18 cellular contexts compared by ENCODE assay signal in the genomic region with DNA sequence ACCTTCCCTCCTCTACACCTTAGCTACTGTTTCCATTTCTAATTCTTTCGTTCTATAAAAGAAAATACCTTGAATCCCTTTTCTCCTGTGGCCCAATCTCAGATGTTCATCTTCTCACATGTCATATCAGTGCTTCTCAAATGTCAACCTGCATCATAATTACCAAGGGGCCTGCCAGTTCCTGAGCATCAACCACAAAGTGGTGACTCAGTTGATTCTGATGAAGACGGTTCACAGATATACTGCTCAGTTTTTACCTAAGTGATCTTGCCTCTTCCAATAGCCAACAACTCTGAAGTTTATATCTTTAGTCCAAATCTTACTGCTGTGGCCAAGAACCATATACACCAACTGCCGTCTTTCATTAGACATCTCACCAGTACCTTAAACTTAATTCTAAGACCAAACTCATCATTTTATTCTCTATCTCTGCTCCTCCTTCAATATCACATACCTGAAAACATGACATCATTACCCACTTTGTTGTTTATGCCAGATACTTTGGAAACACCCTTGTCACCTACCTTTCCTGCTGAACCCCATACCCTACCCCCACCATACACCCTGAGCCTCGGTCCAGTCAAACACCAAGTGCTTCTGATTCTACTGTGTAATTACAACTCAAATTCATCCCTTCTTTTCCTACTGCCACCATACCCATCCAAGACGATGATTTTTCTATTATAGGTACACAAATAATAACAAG.
DNase-seq lines count a peak whose midpoint lies in the region; ATAC-seq, FAIRE-seq and TF ChIP-seq lines count a peak whose summit lies in the region.
"Had no signal": no experiment of that assay in that cellular context is flagged by ENCODE, and none has a peak within 500 bp of the region (broad histone marks: within the 10 kb centered on the region; RNA-seq: fewer than 3 reads in every experiment).

No MANE protein-coding gene starts in this region.

- peaks cover 0 to 35% of the 10 kb centered on the region in 2 experiments; a peak in 2 of 4 replicates for H3K4me1 ChIP-seq in SK-N-SH (ENCODE audit: control insufficient read depth in 1 of 2, insufficient read depth in 2 of 2, low read depth in 1 of 2, low read length in 1 of 2)
- H3K4me1 ChIP-seq: heart right ventricle, left lung, Peyer's patch, upper lobe of right lung had no signal

- CTCF ChIA-PET in SK-N-SH (lab: Yijun Ruan, JAX): interaction anchor here (0.9 to 7.0 kb wide), 12 partner anchors 9 to 49 kb away, joined by 3 to 114 read pairs (median 10); no protein-coding TSS in a partner anchor

- POLR2A ChIA-PET in SK-N-SH (lab: Yijun Ruan, JAX): interaction anchor here (1.4 to 1.9 kb wide), 2 partner anchors 14 to 15 kb away, joined by 10 to 13 read pairs; no protein-coding TSS in a partner anchor

- TF ChIP-seq CTCF in SK-N-SH (IDR thresholded peaks at IDR 0.05): no peak

- no peak for TF ChIP-seq RAD21 in SK-N-SH (IDR thresholded peaks at IDR 0.05; ENCODE audit: low read length)

- H3K27ac ChIP-seq in SK-N-SH (ENCODE audit: low read depth in 2 of 2, low read length in 1 of 2): peak overlapping the region in 1 of 2 experiments; percentile 96; a peak in 2 of 4 replicates
- H3K27ac ChIP-seq: heart right ventricle, left lung, Peyer's patch, upper lobe of right lung had no signal

- TF ChIP-seq EP300 in SK-N-SH (IDR thresholded peaks at IDR 0.05; ENCODE audit: borderline replicate concordance in 1 of 2, low read depth in 1 of 2, low read length in 1 of 2): no peak

- no peak overlapping the region for H3K4me2 ChIP-seq in SK-N-SH

- H3K4me3 Mint-ChIP-seq in activated T-cell treated with anti-CD3 and anti-CD28 coated beads, Interleukin-2, amount 50 U/mL, for 4 hours: peak overlapping the region; percentile 19
- H3K4me3 Mint-ChIP-seq: central memory CD8-positive, alpha-beta T cell had no signal

- no peaks in the 10 kb centered on the region for H3K9me3 Mint-ChIP-seq in activated T-cell treated with anti-CD3 and anti-CD28 coated beads, Interleukin-2, amount 50 U/mL, for 4 hours
- H3K9me3 Mint-ChIP-seq: central memory CD8-positive, alpha-beta T cell had no signal

- H3K9ac ChIP-seq in SK-N-SH: no peak overlapping the region

- FAIRE-seq in GM18507 (lab: Jason Lieb, UNC): peak; percentile 53
- FAIRE-seq: endothelial cell of umbilical vein had no signal

- H3K79me2 ChIP-seq in SK-N-SH (ENCODE audit: insufficient read depth): no peaks in the 10 kb centered on the region

- no peaks in the 10 kb centered on the region for H3K9me3 ChIP-seq in SK-N-SH
- H3K9me3 ChIP-seq: left lung, Peyer's patch, upper lobe of right lung had no signal

- no peak overlapping the region for H2AFZ ChIP-seq in SK-N-SH (ENCODE audit: low read depth)

- H3K36me3 Mint-ChIP-seq in activated T-cell treated with anti-CD3 and anti-CD28 coated beads, Interleukin-2, amount 50 U/mL, for 4 hours (ENCODE audit: insufficient read depth): peaks cover 29% of the 10 kb centered on the region

- DNase-seq in SK-N-SH (peak; percentile 22), GM18507 (ENCODE audit: extremely low spot score, insufficient read length, low read depth) (no peak), glomerular visceral epithelial cell (ENCODE audit: extremely low spot score) (peak; percentile 9), nucleus accumbens (lab: John Stamatoyannopoulos, UW) (no peak)
- DNase-seq in activated T-cell treated with anti-CD3 and anti-CD28 coated beads, Interleukin-2, amount 50 U/mL, for 4 hours: no peak
- DNase-seq: 8988T; heart right ventricle; left lung; naive thymus-derived CD8-positive, alpha-beta T cell; NCI-H1436; NCI-H524; Peyer's patch; upper lobe of right lung had no signal

- H3K4me1 Mint-ChIP-seq in activated T-cell treated with anti-CD3 and anti-CD28 coated beads, Interleukin-2, amount 50 U/mL, for 4 hours (ENCODE audit: low read depth): peaks cover 38% of the 10 kb centered on the region

- 79% methylated on average over 5 of the region's 5 CpGs for WGBS in SK-N-SH (ENCODE audit: low lambda C conversion rate)

- no peak overlapping the region for H3K4me3 ChIP-seq in SK-N-SH (ENCODE audit: low read depth in 2 of 2, low read length in 1 of 2)
- H3K4me3 ChIP-seq: heart right ventricle, left lung, Peyer's patch, upper lobe of right lung had no signal

- peaks cover 3% of the 10 kb centered on the region for H3F3A ChIP-seq in SK-N-SH (replicated peaks; ENCODE audit: insufficient read depth)

- H3K36me3 ChIP-seq in SK-N-SH (replicated peaks in 1 of 2; ENCODE audit: control insufficient read depth in 1 of 2, insufficient read depth in 2 of 2, low read length in 1 of 2): no peaks in the 10 kb centered on the region
- H3K36me3 ChIP-seq: Peyer's patch, upper lobe of right lung had no signal

- no peaks in the 10 kb centered on the region for H3K27me3 ChIP-seq in SK-N-SH (ENCODE audit: insufficient read depth)
- H3K27me3 ChIP-seq: heart right ventricle, left lung, Peyer's patch, upper lobe of right lung had no signal

- H3K27me3 Mint-ChIP-seq in activated T-cell treated with anti-CD3 and anti-CD28 coated beads, Interleukin-2, amount 50 U/mL, for 4 hours (ENCODE audit: low read depth): no peaks in the 10 kb centered on the region
- H3K27me3 Mint-ChIP-seq: central memory CD8-positive, alpha-beta T cell; naive thymus-derived CD8-positive, alpha-beta T cell had no signal

- H3K9me2 ChIP-seq in SK-N-SH: no peaks in the 10 kb centered on the region

- ATAC-seq in SK-N-SH treated with all-trans-retinoic acid at 6 μM for 48 hours (no peak; the same call in 2 of the 3 replicates), HG02938 (IDR thresholded peaks at IDR 0.05; ENCODE audit: unreplicated experiment) (no peak), HG02610 (IDR thresholded peaks at IDR 0.05; ENCODE audit: unreplicated experiment) (no peak)
- ATAC-seq in activated T-cell treated with anti-CD3 and anti-CD28 coated beads, Interleukin-2, amount 50 U/mL, for 4 hours: peak; percentile 94
- ATAC-seq: heart right ventricle; left lung; naive thymus-derived CD8-positive, alpha-beta T cell; upper lobe of right lung had no signal

- no peaks in the 10 kb centered on the region for H4K20me1 ChIP-seq in SK-N-SH (ENCODE audit: insufficient read depth)

TF ChIP-seq in SK-N-SH, 30 proteins besides CTCF, POLR2A, EP300 and RAD21:
- TF ChIP-seq CHD2 (IDR thresholded peaks at IDR 0.05; ENCODE audit: low read length, partially characterized antibody) (no peak), SIN3A (IDR thresholded peaks at IDR 0.05; ENCODE audit: borderline replicate concordance, low read depth, low read length) (no peak)
- TF ChIP-seq, protein P1, sequence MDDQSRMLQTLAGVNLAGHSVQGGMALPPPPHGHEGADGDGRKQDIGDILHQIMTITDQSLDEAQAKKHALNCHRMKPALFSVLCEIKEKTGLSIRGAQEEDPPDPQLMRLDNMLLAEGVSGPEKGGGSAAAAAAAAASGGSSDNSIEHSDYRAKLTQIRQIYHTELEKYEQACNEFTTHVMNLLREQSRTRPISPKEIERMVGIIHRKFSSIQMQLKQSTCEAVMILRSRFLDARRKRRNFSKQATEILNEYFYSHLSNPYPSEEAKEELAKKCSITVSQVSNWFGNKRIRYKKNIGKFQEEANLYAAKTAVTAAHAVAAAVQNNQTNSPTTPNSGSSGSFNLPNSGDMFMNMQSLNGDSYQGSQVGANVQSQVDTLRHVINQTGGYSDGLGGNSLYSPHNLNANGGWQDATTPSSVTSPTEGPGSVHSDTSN (IDR thresholded peaks at IDR 0.05): 0 out of 2 replicates have a peak, but pooled peaks have one; percentile 16

TF ChIP-seq in SK-N-SH treated with all-trans-retinoic acid at 6 μM for 48 hours, 23 proteins besides CTCF, POLR2A, EP300 and RAD21:
- no peak for TF ChIP-seq CSDC2 (CRISPR knock-in tag; IDR thresholded peaks at IDR 0.05)
- no peak for TF ChIP-seq GLIS3 (CRISPR knock-in tag; IDR thresholded peaks at IDR 0.05)
- no peak for TF ChIP-seq ARNTL (CRISPR knock-in tag; IDR thresholded peaks at IDR 0.05; ENCODE audit: borderline replicate concordance, low read depth)
- TF ChIP-seq, protein P2, sequence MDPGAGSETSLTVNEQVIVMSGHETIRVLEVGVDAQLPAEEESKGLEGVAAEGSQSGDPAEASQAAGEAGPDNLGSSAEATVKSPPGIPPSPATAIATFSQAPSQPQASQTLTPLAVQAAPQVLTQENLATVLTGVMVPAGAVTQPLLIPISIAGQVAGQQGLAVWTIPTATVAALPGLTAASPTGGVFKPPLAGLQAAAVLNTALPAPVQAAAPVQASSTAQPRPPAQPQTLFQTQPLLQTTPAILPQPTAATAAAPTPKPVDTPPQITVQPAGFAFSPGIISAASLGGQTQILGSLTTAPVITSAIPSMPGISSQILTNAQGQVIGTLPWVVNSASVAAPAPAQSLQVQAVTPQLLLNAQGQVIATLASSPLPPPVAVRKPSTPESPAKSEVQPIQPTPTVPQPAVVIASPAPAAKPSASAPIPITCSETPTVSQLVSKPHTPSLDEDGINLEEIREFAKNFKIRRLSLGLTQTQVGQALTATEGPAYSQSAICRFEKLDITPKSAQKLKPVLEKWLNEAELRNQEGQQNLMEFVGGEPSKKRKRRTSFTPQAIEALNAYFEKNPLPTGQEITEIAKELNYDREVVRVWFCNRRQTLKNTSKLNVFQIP (CRISPR knock-in tag; IDR thresholded peaks at IDR 0.05; ENCODE audit: borderline replicate concordance, low read depth): no peak
- no peak for TF ChIP-seq RARB (CRISPR knock-in tag; IDR thresholded peaks at IDR 0.05)
- TF ChIP-seq OSR1 (CRISPR knock-in tag; IDR thresholded peaks at IDR 0.05): no peak
- no peak for TF ChIP-seq ZNF565 (CRISPR knock-in tag; conservative IDR thresholded peaks at IDR 0.05; ENCODE audit: low read depth)
- TF ChIP-seq BACH2 (CRISPR knock-in tag; IDR thresholded peaks at IDR 0.05; ENCODE audit: borderline replicate concordance): no peak
- TF ChIP-seq ISL1 (CRISPR knock-in tag; IDR thresholded peaks at IDR 0.05): no peak
- TF ChIP-seq ZNF8 (CRISPR knock-in tag; IDR thresholded peaks at IDR 0.05): no peak

Comparison
In these comparisons a context has a peak if more than half of its experiments do, and no peak if none do; other contexts are left out.
1. DNase-seq: peak in SK-N-SH (single experiment) and glomerular visceral epithelial cell (single experiment); none in GM18507 (single experiment), activated T-cell treated with anti-CD3 and anti-CD28 coated beads, Interleukin-2, amount 50 U/mL, for 4 hours (single experiment) and nucleus accumbens (0 of 56).
2. ATAC-seq: peak in activated T-cell treated with anti-CD3 and anti-CD28 coated beads, Interleukin-2, amount 50 U/mL, for 4 hours (2 of 2); none in SK-N-SH treated with all-trans-retinoic acid at 6 μM for 48 hours (single experiment), HG02938 (single experiment) and HG02610 (single experiment).